19 cellular contexts compared by ENCODE assay signal in the genomic region with DNA sequence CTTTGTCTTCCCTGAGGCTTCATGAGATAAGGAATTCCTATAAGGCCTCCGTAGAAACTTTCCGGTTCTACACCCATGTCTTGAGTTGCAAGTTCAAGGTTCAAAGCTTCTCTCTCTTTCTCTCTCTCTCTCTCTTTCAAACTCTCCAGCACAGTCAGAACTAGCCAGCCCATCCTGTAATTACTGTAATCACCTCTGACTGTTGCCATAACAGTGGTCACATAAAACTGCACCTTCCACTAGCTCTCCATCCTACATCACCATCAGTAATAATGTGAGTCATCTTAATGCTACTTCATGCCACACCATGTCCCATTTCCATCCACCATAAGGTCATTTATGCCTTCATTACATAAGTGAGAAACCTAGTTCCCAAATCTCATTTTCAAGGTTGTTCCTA.
"Had no signal": no experiment of that assay in that cellular context is flagged by ENCODE, and none has a peak within 500 bp of the region (broad histone marks: within the 10 kb centered on the region; RNA-seq: fewer than 3 reads in every experiment).

No MANE protein-coding gene starts in this region.

- H3K9ac ChIP-seq: parathyroid adenoma had no signal

- H3K27ac Mint-ChIP-seq: activated CD4-positive, alpha-beta T cell treated with anti-CD3 and anti-CD28 coated beads, Interleukin-2, amount 10 ng/mL, durations not matched to agents 7 days and 5 days; activated CD8-positive, alpha-beta memory T cell treated with anti-CD3 and anti-CD28 coated beads, Interleukin-2, amount 10 ng/mL, durations not matched to agents 7 days and 5 days; activated CD8-positive, alpha-beta T cell treated with anti-CD3 and anti-CD28 coated beads for 36 hours; activated naive CD4-positive, alpha-beta T cell treated with anti-CD3 and anti-CD28 coated beads, Interleukin-2, amount 10 ng/mL, durations not matched to agents 7 days and 5 days; immature natural killer cell; nephron; stimulated activated naive CD8-positive, alpha-beta T cell treated with anti-CD3 and anti-CD28 coated beads, Interleukin-15, amount 100 ng/mL, for 72 hours had no signal

- H3K9me3 Mint-ChIP-seq: activated CD4-positive, alpha-beta T cell treated with anti-CD3 and anti-CD28 coated beads, Interleukin-2, amount 10 ng/mL, durations not matched to agents 7 days and 5 days; activated CD8-positive, alpha-beta T cell treated with anti-CD3 and anti-CD28 coated beads for 36 hours; activated naive CD4-positive, alpha-beta T cell treated with anti-CD3 and anti-CD28 coated beads, Interleukin-2, amount 10 ng/mL, durations not matched to agents 7 days and 5 days; immature natural killer cell; nephron; stimulated activated naive CD8-positive, alpha-beta T cell treated with anti-CD3 and anti-CD28 coated beads, Interleukin-15, amount 100 ng/mL, for 72 hours had no signal

- DNase-seq: activated CD4-positive, alpha-beta T cell treated with anti-CD3 and anti-CD28 coated beads, Interleukin-2, amount 10 ng/mL, durations not matched to agents 7 days and 5 days; activated CD8-positive, alpha-beta memory T cell treated with anti-CD3 and anti-CD28 coated beads, Interleukin-2, amount 10 ng/mL, durations not matched to agents 7 days and 5 days; activated CD8-positive, alpha-beta T cell treated with anti-CD3 and anti-CD28 coated beads for 36 hours; activated effector memory CD4-positive, alpha-beta T cell treated with anti-CD3 and anti-CD28 coated beads, Interleukin-2, amount 50 U/mL, for 16 hours; activated naive CD4-positive, alpha-beta T cell treated with anti-CD3 and anti-CD28 coated beads, Interleukin-2, amount 10 ng/mL, durations not matched to agents 7 days and 5 days; activated T-cell treated with anti-CD3 and anti-CD28 coated beads for 4 hours; amygdala; cortex of kidney; immature natural killer cell; left ventricle myocardium inferior; right cardiac atrium; stimulated activated CD4-positive, alpha-beta T cell treated with anti-CD3 and anti-CD28 coated beads, Interleukin-4, amount 100 ng/mL, for 4 hours; stimulated activated naive CD8-positive, alpha-beta T cell treated with anti-CD3 and anti-CD28 coated beads, Interleukin-15, amount 100 ng/mL, for 72 hours; tibial artery had no signal

- H3K36me3 Mint-ChIP-seq: activated CD8-positive, alpha-beta memory T cell treated with anti-CD3 and anti-CD28 coated beads, Interleukin-2, amount 10 ng/mL, durations not matched to agents 7 days and 5 days; activated naive CD4-positive, alpha-beta T cell treated with anti-CD3 and anti-CD28 coated beads, Interleukin-2, amount 10 ng/mL, durations not matched to agents 7 days and 5 days; immature natural killer cell had no signal

- H3K4me1 Mint-ChIP-seq: activated CD4-positive, alpha-beta T cell treated with anti-CD3 and anti-CD28 coated beads, Interleukin-2, amount 10 ng/mL, durations not matched to agents 7 days and 5 days; activated CD8-positive, alpha-beta memory T cell treated with anti-CD3 and anti-CD28 coated beads, Interleukin-2, amount 10 ng/mL, durations not matched to agents 7 days and 5 days; activated naive CD4-positive, alpha-beta T cell treated with anti-CD3 and anti-CD28 coated beads, Interleukin-2, amount 10 ng/mL, durations not matched to agents 7 days and 5 days; immature natural killer cell; stimulated activated naive CD8-positive, alpha-beta T cell treated with anti-CD3 and anti-CD28 coated beads, Interleukin-15, amount 100 ng/mL, for 72 hours had no signal

- H2AFZ ChIP-seq: parathyroid adenoma had no signal

- H3K4me3 ChIP-seq: cardiac muscle cell, left ventricle myocardium inferior, tibial artery had no signal

- H3K4me3 Mint-ChIP-seq: activated CD4-positive, alpha-beta T cell treated with anti-CD3 and anti-CD28 coated beads, Interleukin-2, amount 10 ng/mL, durations not matched to agents 7 days and 5 days; activated CD8-positive, alpha-beta memory T cell treated with anti-CD3 and anti-CD28 coated beads, Interleukin-2, amount 10 ng/mL, durations not matched to agents 7 days and 5 days; activated CD8-positive, alpha-beta T cell treated with anti-CD3 and anti-CD28 coated beads for 36 hours; activated naive CD4-positive, alpha-beta T cell treated with anti-CD3 and anti-CD28 coated beads, Interleukin-2, amount 10 ng/mL, durations not matched to agents 7 days and 5 days; immature natural killer cell; nephron; stimulated activated naive CD8-positive, alpha-beta T cell treated with anti-CD3 and anti-CD28 coated beads, Interleukin-15, amount 100 ng/mL, for 72 hours had no signal

- H3K36me3 ChIP-seq: cardiac muscle cell, left ventricle myocardium inferior, tibial artery had no signal

- H3K79me2 ChIP-seq: parathyroid adenoma had no signal

- H3K9me3 ChIP-seq: left ventricle myocardium inferior, tibial artery had no signal

- H3K4me1 ChIP-seq: left ventricle myocardium inferior, parathyroid adenoma, tibial artery had no signal

- H3K27ac ChIP-seq: cardiac muscle cell, epithelial cell of prostate, left ventricle myocardium inferior, parathyroid adenoma, tibial artery, VCaP had no signal

- H3K27me3 ChIP-seq: cardiac muscle cell had no signal
